24 cellular contexts compared by ENCODE assay signal in genomic region chr15:38062679-38063078, GRCh38.
"Had no signal": no experiment of that assay in that cellular context is flagged by ENCODE, and none has a peak within 500 bp of the region (broad histone marks: within the 10 kb centered on the region; RNA-seq: fewer than 3 reads in every experiment).

No MANE protein-coding gene starts in this region.

- ATAC-seq: activated naive CD4-positive, alpha-beta T cell treated with anti-CD3 and anti-CD28 coated beads, Interleukin-2, amount 50 U/mL, for 72 hours; activated T-cell treated with anti-CD3 and anti-CD28 coated beads, Interleukin-2, amount 50 U/mL, for 72 hours; gastroesophageal sphincter; left lung; mucosa of descending colon; psoas muscle; right cardiac atrium; stimulated activated naive CD8-positive, alpha-beta T cell treated with anti-CD3 and anti-CD28 coated beads, Interleukin-15, amount 100 ng/mL, for 72 hours had no signal

- H3K9me3 ChIP-seq: gastroesophageal sphincter, heart left ventricle, left lung, mucosa of descending colon, ovary, psoas muscle, suprapubic skin, transverse colon, vagina had no signal

- H3K36me3 ChIP-seq: gastroesophageal sphincter, heart left ventricle, left lung, ovary, suprapubic skin, transverse colon, vagina, WERI-Rb-1 had no signal

- H3K4me3 ChIP-seq: dorsolateral prefrontal cortex, gastroesophageal sphincter, heart left ventricle, left lung, mucosa of descending colon, ovary, psoas muscle, skin epidermis, suprapubic skin, transverse colon, vagina had no signal

- H3K4me1 ChIP-seq: gastroesophageal sphincter, psoas muscle had no signal

- H3K27ac ChIP-seq: dorsolateral prefrontal cortex, epithelial cell of prostate, gastroesophageal sphincter, left lung, ovary, psoas muscle, suprapubic skin, transverse colon, vagina, WERI-Rb-1 had no signal

- H3K27me3 ChIP-seq: dorsolateral prefrontal cortex, gastroesophageal sphincter, heart left ventricle, left lung, ovary, suprapubic skin, transverse colon, vagina had no signal

- DNase-seq: activated CD4-positive, alpha-beta T cell treated with anti-CD3 and anti-CD28 coated beads for 1 hour; activated CD4-positive, alpha-beta T cell treated with anti-CD3 and anti-CD28 coated beads, Interleukin-2, amount 50 U/mL, for 4 hours; activated effector memory CD4-positive, alpha-beta T cell treated with anti-CD3 and anti-CD28 coated beads, Interleukin-2, amount 50 U/mL, for 16 hours; activated T-cell treated with anti-CD3 and anti-CD28 coated beads, Interleukin-2, amount 50 U/mL, for 72 hours; amniotic stem cell; dorsolateral prefrontal cortex; heart left ventricle; left lung; mucosa of descending colon; naive B cell; ovary; psoas muscle; right cardiac atrium; stimulated activated CD4-positive, alpha-beta T cell treated with anti-CD3 and anti-CD28 coated beads, Interleukin-15, amount 100 ng/mL, for 24 hours; stimulated activated CD4-positive, alpha-beta T cell treated with anti-CD3 and anti-CD28 coated beads, Interleukin-2, amount 100 ng/mL, for 48 hours; stimulated activated naive CD8-positive, alpha-beta T cell treated with anti-CD3 and anti-CD28 coated beads, Interleukin-15, amount 100 ng/mL, for 72 hours; transverse colon; WERI-Rb-1 had no signal
